1 cellular context compared by ENCODE assay signal in genomic region chrX:150696264-150696789, GRCh38.
TF ChIP-seq lines count a peak whose summit lies in the region.

No MANE protein-coding gene starts in this region.

TF ChIP-seq in GM12878, 131 proteins besides CTCF, POLR2A, EP300 and RAD21:
- TF ChIP-seq CHD2 (IDR thresholded peaks at IDR 0.05; ENCODE audit: borderline replicate concordance, low read depth, low read length) (no peak), RUNX3 (IDR thresholded peaks at IDR 0.05; ENCODE audit: low read length) (peak; percentile 47)
TF ChIP-seq in GM12878: peak in this region for 1.
